1 cellular context compared by ENCODE assay signal in genomic region chrX:108134724-108135123, GRCh38.
TF ChIP-seq lines count a peak whose summit lies in the region.

No MANE protein-coding gene starts in this region.

TF ChIP-seq in SK-N-SH, 30 proteins besides CTCF, POLR2A, EP300 and RAD21 (continued from another document):
- TF ChIP-seq GATA2 (CRISPR knock-in tag; IDR thresholded peaks at IDR 0.05) (no peak), TCF12 (IDR thresholded peaks at IDR 0.05) (no peak), RFX5 (IDR thresholded peaks at IDR 0.05; ENCODE audit: low read length) (no peak)
